13 cellular contexts compared by ENCODE assay signal in the genomic region with DNA sequence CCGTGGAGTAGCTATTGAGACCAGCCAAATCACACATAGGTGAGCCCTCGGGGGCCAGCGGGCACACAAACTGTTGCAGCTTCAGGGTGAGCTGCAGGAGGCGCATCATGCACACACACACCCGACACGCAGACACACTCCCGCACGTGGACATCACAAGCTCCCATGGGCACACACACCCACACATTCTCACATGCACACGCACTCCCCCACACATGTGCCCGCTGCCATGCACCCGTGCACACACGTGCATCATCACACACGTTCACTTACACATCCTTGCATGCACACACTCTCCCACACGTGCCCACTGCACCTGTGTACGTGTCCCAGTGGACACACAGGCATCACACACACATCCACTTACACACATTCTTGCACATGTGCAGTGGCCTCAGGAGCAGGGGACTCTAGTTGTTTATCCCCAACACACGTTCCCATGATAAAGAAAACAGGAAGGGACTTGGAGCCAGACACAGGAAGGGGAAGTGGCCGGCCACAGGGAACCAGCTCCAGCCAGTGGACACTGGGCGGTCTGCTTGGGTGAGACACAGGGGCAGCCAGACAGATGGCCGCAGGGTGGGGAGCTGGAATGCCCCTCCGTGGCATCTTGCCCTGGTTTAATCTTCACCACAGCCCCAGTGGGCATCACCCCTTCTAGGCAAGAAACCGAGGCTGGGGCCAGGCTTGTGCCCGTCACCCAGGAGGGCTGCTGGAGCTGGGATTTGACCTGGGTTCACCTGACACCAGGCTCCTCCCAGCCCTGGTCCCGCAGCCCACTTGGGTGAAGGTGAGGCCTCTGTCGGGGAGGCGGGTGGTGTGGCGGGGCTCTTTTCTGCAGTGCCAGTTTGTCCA. TPM values are rescaled to one million over a fixed set of nuclear protein-coding genes. Genes with fewer than 3 reads are reported as not detected.
A peak's percentile ranks its signal among the peaks of the same experiment; 100 is the strongest.
DNase-seq lines count a peak whose midpoint lies in the region; ATAC-seq and TF ChIP-seq lines count a peak whose summit lies in the region.
"Had no signal": no experiment of that assay in that cellular context is flagged by ENCODE, and none has a peak within 500 bp of the region (broad histone marks: within the 10 kb centered on the region; RNA-seq: fewer than 3 reads in every experiment).

No MANE protein-coding gene starts in this region.

- DNase-seq in activated naive CD4-positive, alpha-beta T cell treated with anti-CD3 and anti-CD28 coated beads, Interleukin-2, amount 10 ng/mL, durations not matched to agents 7 days and 5 days: peak; percentile 11
- no peak for DNase-seq in activated naive CD4-positive, alpha-beta T cell (lab: John Stamatoyannopoulos, UW)
- DNase-seq in head of caudate nucleus: peak in 24 of 42 donors; percentile 1 to 63 (median 48)
- peak in 2 of 3 donors; percentile 34 to 52 for DNase-seq in mucosa of descending colon
- DNase-seq in upper lobe of right lung: peak; percentile 79
- no peak for DNase-seq in activated T-cell treated with anti-CD3 and anti-CD28 coated beads, Interleukin-2, amount 50 U/mL, for 4 hours
- DNase-seq in DMS79 (lab: John Stamatoyannopoulos, UW): no peak
- DNase-seq: activated CD8-positive, alpha-beta T cell treated with anti-CD3 and anti-CD28 coated beads for 36 hours; EL; KBM-7; NCI-H2081 treated with DMSO at 0.1 percent for 48 hours had no signal

- intact Hi-C loops in head of caudate nucleus (cut with DNase I) (loop anchor here (2.0 to 5.0 kb wide), 2 partner anchors 64 to 149 kb away; no protein-coding TSS in a partner anchor), mucosa of descending colon (cut with DNase I, micrococcal nuclease) (loop anchor here in 1 of 2 donors (5.0 kb wide), 1 partner anchor 154 kb away; no protein-coding TSS in a partner anchor), upper lobe of right lung (cut with DNase I) (loop anchor here (10.0 kb wide), 1 partner anchor 61 kb away; the partner anchor contains the start of gene EML1)

- H3K9me3 Mint-ChIP-seq in activated naive CD4-positive, alpha-beta T cell treated with anti-CD3 and anti-CD28 coated beads, Interleukin-2, amount 10 ng/mL, durations not matched to agents 7 days and 5 days: no peaks in the 10 kb centered on the region
- H3K9me3 Mint-ChIP-seq in activated T-cell treated with anti-CD3 and anti-CD28 coated beads, Interleukin-2, amount 50 U/mL, for 4 hours: no peaks in the 10 kb centered on the region
- H3K9me3 Mint-ChIP-seq: activated CD8-positive, alpha-beta T cell treated with anti-CD3 and anti-CD28 coated beads for 36 hours had no signal

- H3K4me3 ChIP-seq in mucosa of descending colon (no peak overlapping the region), upper lobe of right lung (no peak overlapping the region)

- H3K36me3 Mint-ChIP-seq in activated naive CD4-positive, alpha-beta T cell treated with anti-CD3 and anti-CD28 coated beads, Interleukin-2, amount 10 ng/mL, durations not matched to agents 7 days and 5 days: no peaks in the 10 kb centered on the region
- no peaks in the 10 kb centered on the region for H3K36me3 Mint-ChIP-seq in activated T-cell treated with anti-CD3 and anti-CD28 coated beads, Interleukin-2, amount 50 U/mL, for 4 hours (ENCODE audit: insufficient read depth)

- TF ChIP-seq CTCF in mucosa of descending colon (IDR thresholded peaks at IDR 0.05): no peak
- no peak for TF ChIP-seq CTCF in upper lobe of right lung (IDR thresholded peaks at IDR 0.05)

- H3K4me3 Mint-ChIP-seq in activated naive CD4-positive, alpha-beta T cell treated with anti-CD3 and anti-CD28 coated beads, Interleukin-2, amount 10 ng/mL, durations not matched to agents 7 days and 5 days: no peak overlapping the region
- no peak overlapping the region for H3K4me3 Mint-ChIP-seq in activated T-cell treated with anti-CD3 and anti-CD28 coated beads, Interleukin-2, amount 50 U/mL, for 4 hours
- H3K4me3 Mint-ChIP-seq: activated CD8-positive, alpha-beta T cell treated with anti-CD3 and anti-CD28 coated beads for 36 hours had no signal

- peak overlapping the region; percentile 65 for H3K27ac ChIP-seq in upper lobe of right lung

- H3K36me3 ChIP-seq in mucosa of descending colon (ENCODE audit: low read depth) (no peaks in the 10 kb centered on the region), upper lobe of right lung (no peaks in the 10 kb centered on the region)

- no peaks in the 10 kb centered on the region for H3K27me3 ChIP-seq in upper lobe of right lung

- ATAC-seq in mucosa of descending colon: no peak
- peak; percentile 53 for ATAC-seq in upper lobe of right lung
- ATAC-seq in activated T-cell treated with anti-CD3 and anti-CD28 coated beads, Interleukin-2, amount 50 U/mL, for 4 hours: no peak
- ATAC-seq in HG03280 (IDR thresholded peaks at IDR 0.05; ENCODE audit: unreplicated experiment): no peak
- ATAC-seq: activated CD8-positive, alpha-beta T cell treated with anti-CD3 and anti-CD28 coated beads for 36 hours had no signal

- H3K9me3 ChIP-seq in mucosa of descending colon (no peaks in the 10 kb centered on the region), upper lobe of right lung (no peaks in the 10 kb centered on the region)

- H3K4me1 Mint-ChIP-seq in activated naive CD4-positive, alpha-beta T cell treated with anti-CD3 and anti-CD28 coated beads, Interleukin-2, amount 10 ng/mL, durations not matched to agents 7 days and 5 days: peaks cover 2% of the 10 kb centered on the region
- peaks cover 2% of the 10 kb centered on the region for H3K4me1 Mint-ChIP-seq in activated T-cell treated with anti-CD3 and anti-CD28 coated beads, Interleukin-2, amount 50 U/mL, for 4 hours (ENCODE audit: low read depth)

- CTCF ChIA-PET in activated naive CD4-positive, alpha-beta T cell treated with anti-CD3 and anti-CD28 coated beads, Interleukin-2, amount 10 ng/mL, durations not matched to agents 7 days and 5 days (lab: Charles Lee): no interaction called here

- no peaks in the 10 kb centered on the region for H3K4me1 ChIP-seq in mucosa of descending colon (ENCODE audit: low read depth)
- H3K4me1 ChIP-seq in upper lobe of right lung: peaks cover 28% of the 10 kb centered on the region

- peaks cover 76% of the 10 kb centered on the region for H3K27me3 Mint-ChIP-seq in activated naive CD4-positive, alpha-beta T cell treated with anti-CD3 and anti-CD28 coated beads, Interleukin-2, amount 10 ng/mL, durations not matched to agents 7 days and 5 days
- H3K27me3 Mint-ChIP-seq in activated T-cell treated with anti-CD3 and anti-CD28 coated beads, Interleukin-2, amount 50 U/mL, for 4 hours (ENCODE audit: low read depth): peaks cover 48% of the 10 kb centered on the region

- no peak overlapping the region for H3K27ac Mint-ChIP-seq in activated naive CD4-positive, alpha-beta T cell treated with anti-CD3 and anti-CD28 coated beads, Interleukin-2, amount 10 ng/mL, durations not matched to agents 7 days and 5 days
- H3K27ac Mint-ChIP-seq: activated CD8-positive, alpha-beta T cell treated with anti-CD3 and anti-CD28 coated beads for 36 hours had no signal

RNA-seq across cellular contexts. Expression of gene CYP46A1, which starts 49.7 kb away (rescaled TPM):
- total RNA-seq in mucosa of descending colon (1 to 10 TPM in 1 of 3 donors, under 1 TPM in 2; 0.14 to 1.0 (median 0.22) TPM), upper lobe of right lung (1.3 TPM)
- total RNA-seq in activated T-cell treated with anti-CD3 and anti-CD28 coated beads, Interleukin-2, amount 50 U/mL, for 4 hours: under 1 TPM; 0.08 to 0.32 (median 0.14) TPM
- total RNA-seq: T-helper 1 cell treated with Interleukin-12 subunit alpha and Interleukin-12 subunit beta and Interleukin-4 antibody, amounts not matched to agents 30 ng/mL and 1 ng/mL, for 36 hours had no signal

RNA-seq across cellular contexts. Expression of gene EML1, which starts 59.4 kb away (rescaled TPM):
- total RNA-seq in mucosa of descending colon (10 to 100 TPM in 1 of 3 donors, 1 to 10 TPM in 2; 5.4 to 82.5 (median 8.1) TPM), upper lobe of right lung (42.2 TPM)
- total RNA-seq in activated T-cell treated with anti-CD3 and anti-CD28 coated beads, Interleukin-2, amount 50 U/mL, for 4 hours: 1 to 10 TPM in 2 of 3 donors, under 1 TPM in 1; 0.86 to 2.4 (median 1.3) TPM

Comparison
In these comparisons a context has a peak if more than half of its experiments do, and no peak if none do; other contexts are left out.
1. DNase-seq: peak in activated naive CD4-positive, alpha-beta T cell treated with anti-CD3 and anti-CD28 coated beads, Interleukin-2, amount 10 ng/mL, durations not matched to agents 7 days and 5 days (single experiment), head of caudate nucleus (24 of 42), mucosa of descending colon (2 of 3) and upper lobe of right lung (single experiment); none in activated naive CD4-positive, alpha-beta T cell (0 of 4), activated T-cell treated with anti-CD3 and anti-CD28 coated beads, Interleukin-2, amount 50 U/mL, for 4 hours (single experiment) and DMS79 (single experiment).